In the genomic region with DNA sequence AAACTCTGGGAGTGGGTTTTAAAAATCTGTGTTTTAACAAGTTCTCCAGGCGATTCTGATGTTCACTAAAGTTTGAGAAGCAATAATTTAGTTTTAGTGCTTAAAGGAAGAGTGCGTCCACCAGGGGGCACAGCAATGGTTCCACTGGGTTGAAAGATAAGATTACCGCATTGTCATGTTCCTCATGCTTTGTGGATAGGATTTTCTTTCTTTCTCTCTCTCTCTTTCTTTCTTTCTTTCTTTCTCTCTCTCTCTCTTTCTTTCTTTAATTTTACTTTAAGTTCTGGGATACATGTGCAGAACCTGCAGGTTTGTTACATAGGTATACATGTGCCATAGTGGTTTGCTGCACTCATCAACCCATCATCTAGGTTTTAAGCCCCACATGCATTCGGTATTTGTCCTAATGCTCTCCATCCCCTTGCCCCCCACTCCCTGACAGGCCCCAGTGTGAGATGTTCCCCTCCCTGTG, we compare ENCODE assay signal across 8 cellular contexts. TPM values are rescaled to one million over a fixed set of nuclear protein-coding genes. Genes with fewer than 3 reads are reported as not detected.
DNase-seq lines count a peak whose midpoint lies in the region; ATAC-seq and TF ChIP-seq lines count a peak whose summit lies in the region.
"Not testable (repeated sequence)": the region's sequence is repeated elsewhere in the genome, so short reads cannot be mapped to it uniquely, and the experiment has no call there.

No MANE protein-coding gene starts in this region.

- not testable (repeated sequence) for H4K20me1 ChIP-seq in osteoblast (ENCODE audit: insufficient read depth, low read length)

- not testable (repeated sequence) for H3K4me3 ChIP-seq in osteoblast (ENCODE audit: insufficient read depth, low read length)

- H3K27ac Mint-ChIP-seq in T-helper 1 cell treated with Interleukin-12 subunit alpha and Interleukin-12 subunit beta and Interleukin-4 antibody, amounts not matched to agents 30 μg/mL and 1 μg/mL, for 36 hours: peak overlapping the region; percentile 75
- H3K27ac Mint-ChIP-seq in activated naive CD4-positive, alpha-beta T cell treated with anti-CD3 and anti-CD28 coated beads, Interleukin-2, amount 50 U/mL, for 72 hours: peak overlapping the region; percentile 70

- H3K4me1 ChIP-seq in osteoblast (ENCODE audit: insufficient read depth, low read length): not testable (repeated sequence)

- ATAC-seq in HG02678 (IDR thresholded peaks at IDR 0.05; ENCODE audit: unreplicated experiment): peak; percentile 78
- peak; percentile 70 to 73 for ATAC-seq in activated naive CD4-positive, alpha-beta T cell treated with anti-CD3 and anti-CD28 coated beads, Interleukin-2, amount 50 U/mL, for 72 hours

- DNase-seq in EL (peak; percentile 71), NCI-H1694 treated with DMSO at 0.1 percent for 48 hours (lab: John Stamatoyannopoulos, UW) (peak; percentile 30), globus pallidus (ENCODE audit: low spot score) (peak; percentile 47), stromal cell of bone marrow (ENCODE audit: low read depth) (peak; percentile 54)
- DNase-seq in activated naive CD4-positive, alpha-beta T cell treated with anti-CD3 and anti-CD28 coated beads, Interleukin-2, amount 50 U/mL, for 72 hours (ENCODE audit: low spot score in 2 of 2): peak in 1 of 2 donors; percentile 79
- DNase-seq in osteoblast (ENCODE audit: insufficient read length, low spot score, missing footprints): not testable (repeated sequence)

- peak overlapping the region; percentile 23 for H3K4me3 Mint-ChIP-seq in T-helper 1 cell treated with Interleukin-12 subunit alpha and Interleukin-12 subunit beta and Interleukin-4 antibody, amounts not matched to agents 30 μg/mL and 1 μg/mL, for 36 hours

- not testable (repeated sequence) for H3K79me2 ChIP-seq in osteoblast (ENCODE audit: insufficient read depth, low read length)

- H3K27me3 ChIP-seq in osteoblast (ENCODE audit: insufficient read depth, low read length): peaks cover 12% of the 10 kb centered on the region

- not testable (repeated sequence) for H3K9me3 Mint-ChIP-seq in T-helper 1 cell treated with Interleukin-12 subunit alpha and Interleukin-12 subunit beta and Interleukin-4 antibody, amounts not matched to agents 30 μg/mL and 1 μg/mL, for 36 hours; activated naive CD4-positive, alpha-beta T cell treated with anti-CD3 and anti-CD28 coated beads, Interleukin-2, amount 50 U/mL, for 72 hours

- H3K4me2 ChIP-seq in osteoblast (ENCODE audit: insufficient read depth, low read length): not testable (repeated sequence)

- peaks cover 17% of the 10 kb centered on the region for H3K4me1 Mint-ChIP-seq in T-helper 1 cell treated with Interleukin-12 subunit alpha and Interleukin-12 subunit beta and Interleukin-4 antibody, amounts not matched to agents 30 μg/mL and 1 μg/mL, for 36 hours (ENCODE audit: low read depth)

- H3K36me3 Mint-ChIP-seq in T-helper 1 cell treated with Interleukin-12 subunit alpha and Interleukin-12 subunit beta and Interleukin-4 antibody, amounts not matched to agents 30 μg/mL and 1 μg/mL, for 36 hours (ENCODE audit: low read depth): peaks cover 13% of the 10 kb centered on the region
- H3K36me3 Mint-ChIP-seq in activated naive CD4-positive, alpha-beta T cell treated with anti-CD3 and anti-CD28 coated beads, Interleukin-2, amount 50 U/mL, for 72 hours: not testable (repeated sequence)

- H3K9me3 ChIP-seq in osteoblast (ENCODE audit: low read depth, low read length): not testable (repeated sequence)

- not testable (repeated sequence) for H3K27ac ChIP-seq in osteoblast (ENCODE audit: low read depth, low read length)

- H3K36me3 ChIP-seq in osteoblast (ENCODE audit: insufficient read depth, low read length): not testable (repeated sequence)

- peak overlapping the region; percentile 70 for H2AFZ ChIP-seq in osteoblast (ENCODE audit: low read length)

- TF ChIP-seq CTCF in osteoblast (IDR thresholded peaks at IDR 0.05; ENCODE audit: extremely low read depth, low read depth, low read length): peak; percentile 71

- H3K27me3 Mint-ChIP-seq in T-helper 1 cell treated with Interleukin-12 subunit alpha and Interleukin-12 subunit beta and Interleukin-4 antibody, amounts not matched to agents 30 μg/mL and 1 μg/mL, for 36 hours (ENCODE audit: low read depth): not testable (repeated sequence)

RNA-seq across cellular contexts. Expression of gene TNFSF10, which starts 33.0 kb away (rescaled TPM):
- 10 to 100 TPM; 32.7 to 99.9 TPM for total RNA-seq in activated naive CD4-positive, alpha-beta T cell treated with anti-CD3 and anti-CD28 coated beads, Interleukin-2, amount 50 U/mL, for 72 hours
- 3.5 and 4.0 TPM in 2 replicates for total RNA-seq in osteoblast

RNA-seq across cellular contexts. Expression of gene GHSR, which starts 42.0 kb away (rescaled TPM):
- total RNA-seq in activated naive CD4-positive, alpha-beta T cell treated with anti-CD3 and anti-CD28 coated beads, Interleukin-2, amount 50 U/mL, for 72 hours: not detected
- not detected in 2 replicates for total RNA-seq in osteoblast
